Comparison of ENCODE assay signal across 8 cellular contexts in the genomic region with DNA sequence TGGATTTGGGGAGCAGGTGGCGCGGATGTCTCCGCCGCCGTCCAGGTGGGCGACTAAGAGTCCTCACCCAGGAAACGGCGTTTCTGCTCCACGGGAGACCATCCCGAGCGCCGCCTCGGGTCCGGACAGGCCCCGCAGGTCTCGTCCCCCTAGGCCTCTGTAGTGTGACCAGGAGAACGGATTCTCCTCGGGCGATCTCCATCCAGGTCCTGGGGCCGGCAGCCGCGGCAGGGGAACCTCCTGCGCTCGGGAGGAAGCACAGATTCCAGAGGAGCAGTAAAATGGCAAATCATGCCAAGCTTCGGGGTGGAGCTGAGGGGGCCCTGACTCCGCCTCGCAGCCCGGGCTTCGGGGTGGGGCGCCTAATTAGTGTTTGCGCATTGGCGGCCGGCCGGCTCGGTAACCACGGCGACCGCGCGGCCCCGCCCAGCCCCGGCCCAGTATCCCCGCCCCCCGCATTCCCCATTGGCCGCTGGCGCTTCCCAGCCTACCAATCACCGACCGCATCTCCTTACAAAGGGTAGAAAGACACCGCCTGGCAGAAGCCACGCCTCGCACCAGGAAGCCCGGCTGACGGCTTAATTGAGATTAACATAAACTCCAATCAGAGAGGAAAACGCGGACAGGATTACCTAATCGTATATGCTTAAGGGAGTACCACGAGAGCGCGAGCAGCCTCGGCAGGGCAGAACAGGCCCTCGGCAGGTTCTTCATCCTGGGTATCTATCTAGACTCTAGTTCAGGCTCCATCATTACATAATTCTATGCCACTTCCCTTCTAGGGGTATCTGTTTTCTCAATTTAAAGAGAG.
DNase-seq lines count a peak whose midpoint lies in the region; ATAC-seq and TF ChIP-seq lines count a peak whose summit lies in the region.

No MANE protein-coding gene starts in this region.

- DNase-seq in DMS53 treated with DMSO at 0.1 percent for 48 hours (lab: John Stamatoyannopoulos, UW; ENCODE audit: unreplicated experiment) (peak; percentile 98), KG1 (lab: John Stamatoyannopoulos, UW) (peak; percentile 92)
- peak; percentile 96 to 97 for DNase-seq in activated T-cell treated with anti-CD3 and anti-CD28 coated beads, Interleukin-2, amount 50 U/mL, for 48 hours
- peak; percentile 85 to 88 for DNase-seq in stimulated activated CD8-positive, alpha-beta memory T cell treated with anti-CD3 and anti-CD28 coated beads, Interleukin-4, amount 100 ng/mL, for 4 hours (ENCODE audit: low read depth in 2 of 2, low spot score in 1 of 2)

- peaks cover 0 to 2% of the 10 kb centered on the region in 2 donors for H3K4me1 ChIP-seq in esophagus (ENCODE audit: control insufficient read depth in 2 of 2, insufficient read depth in 2 of 2, low read length in 1 of 2)
- peaks cover 5 to 8% of the 10 kb centered on the region in 2 donors for H3K4me1 ChIP-seq in mucosa of rectum (ENCODE audit: control insufficient read depth in 2 of 2, insufficient read depth in 2 of 2, low read length in 2 of 2)

- H3K4me3 ChIP-seq in esophagus (ENCODE audit: low read depth in 1 of 2, low read length in 2 of 2): peak overlapping the region; percentile 60 to 68
- H3K4me3 ChIP-seq in mucosa of rectum (ENCODE audit: low read length in 2 of 2): peak overlapping the region; percentile 79 to 86

- peak overlapping the region; percentile 80 to 94 for H3K9ac ChIP-seq in mucosa of rectum (ENCODE audit: low read depth in 1 of 2, low read length in 2 of 2)

- H3K27me3 ChIP-seq in esophagus (ENCODE audit: control insufficient read depth in 1 of 2, insufficient read depth in 2 of 2, low read length in 2 of 2) (no peaks in the 10 kb centered on the region), mucosa of rectum (ENCODE audit: control insufficient read depth in 2 of 2, insufficient read depth in 2 of 2, low read length in 2 of 2) (no peaks in the 10 kb centered on the region)

- WGBS in esophagus, 2 donors: 0% methylated on average over 55 to 61 of the region's 61 CpGs

- ATAC-seq in GM21723 (IDR thresholded peaks at IDR 0.05; ENCODE audit: unreplicated experiment): peak; percentile 94

- no peaks in the 10 kb centered on the region for H3K36me3 ChIP-seq in esophagus (ENCODE audit: control insufficient read depth in 2 of 2, insufficient read depth in 2 of 2, low read length in 1 of 2)
- no peaks in the 10 kb centered on the region for H3K36me3 ChIP-seq in mucosa of rectum (ENCODE audit: control insufficient read depth in 2 of 2, insufficient read depth in 2 of 2, low read length in 2 of 2)

- H3K9me3 ChIP-seq in esophagus (ENCODE audit: control insufficient read depth in 2 of 2, insufficient read depth in 1 of 2, low read depth in 1 of 2, low read length in 1 of 2) (no peaks in the 10 kb centered on the region), mucosa of rectum (ENCODE audit: control insufficient read depth in 2 of 2, low read length in 2 of 2) (no peaks in the 10 kb centered on the region)

- H3K27ac ChIP-seq in esophagus (ENCODE audit: low read depth in 2 of 2, low read length in 1 of 2) (peak overlapping the region; percentile 89 to 97), mucosa of rectum (ENCODE audit: low read depth in 2 of 2, low read length in 2 of 2) (peak overlapping the region; percentile 95)

TF ChIP-seq in PFSK-1, 5 proteins besides CTCF, POLR2A, EP300 and RAD21:
- TF ChIP-seq FOXP2 (optimal IDR thresholded peaks at IDR 0.05; ENCODE audit: borderline replicate concordance, extremely low read depth, extremely low read length, insufficient read depth) (peak; percentile 17), SIN3A (IDR thresholded peaks at IDR 0.05; ENCODE audit: borderline replicate concordance, insufficient read depth, low read length) (no peak), POLR2AphosphoS5 (IDR thresholded peaks at IDR 0.05; ENCODE audit: low read depth, low read length) (peak; percentile 94), TAF1 (IDR thresholded peaks at IDR 0.05; ENCODE audit: borderline replicate concordance, insufficient read depth, low read length) (peak; percentile 87)
- TF ChIP-seq, protein P1, sequence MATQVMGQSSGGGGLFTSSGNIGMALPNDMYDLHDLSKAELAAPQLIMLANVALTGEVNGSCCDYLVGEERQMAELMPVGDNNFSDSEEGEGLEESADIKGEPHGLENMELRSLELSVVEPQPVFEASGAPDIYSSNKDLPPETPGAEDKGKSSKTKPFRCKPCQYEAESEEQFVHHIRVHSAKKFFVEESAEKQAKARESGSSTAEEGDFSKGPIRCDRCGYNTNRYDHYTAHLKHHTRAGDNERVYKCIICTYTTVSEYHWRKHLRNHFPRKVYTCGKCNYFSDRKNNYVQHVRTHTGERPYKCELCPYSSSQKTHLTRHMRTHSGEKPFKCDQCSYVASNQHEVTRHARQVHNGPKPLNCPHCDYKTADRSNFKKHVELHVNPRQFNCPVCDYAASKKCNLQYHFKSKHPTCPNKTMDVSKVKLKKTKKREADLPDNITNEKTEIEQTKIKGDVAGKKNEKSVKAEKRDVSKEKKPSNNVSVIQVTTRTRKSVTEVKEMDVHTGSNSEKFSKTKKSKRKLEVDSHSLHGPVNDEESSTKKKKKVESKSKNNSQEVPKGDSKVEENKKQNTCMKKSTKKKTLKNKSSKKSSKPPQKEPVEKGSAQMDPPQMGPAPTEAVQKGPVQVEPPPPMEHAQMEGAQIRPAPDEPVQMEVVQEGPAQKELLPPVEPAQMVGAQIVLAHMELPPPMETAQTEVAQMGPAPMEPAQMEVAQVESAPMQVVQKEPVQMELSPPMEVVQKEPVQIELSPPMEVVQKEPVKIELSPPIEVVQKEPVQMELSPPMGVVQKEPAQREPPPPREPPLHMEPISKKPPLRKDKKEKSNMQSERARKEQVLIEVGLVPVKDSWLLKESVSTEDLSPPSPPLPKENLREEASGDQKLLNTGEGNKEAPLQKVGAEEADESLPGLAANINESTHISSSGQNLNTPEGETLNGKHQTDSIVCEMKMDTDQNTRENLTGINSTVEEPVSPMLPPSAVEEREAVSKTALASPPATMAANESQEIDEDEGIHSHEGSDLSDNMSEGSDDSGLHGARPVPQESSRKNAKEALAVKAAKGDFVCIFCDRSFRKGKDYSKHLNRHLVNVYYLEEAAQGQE (IDR thresholded peaks at IDR 0.05; ENCODE audit: insufficient read depth in 1 of 2, low read depth in 2 of 2, low read length in 2 of 2): no peak

Comparison
In these comparisons a context has a peak if more than half of its experiments do, and no peak if none do; other contexts are left out.
1. Peak in every context shown above with its lines: DNase-seq, ATAC-seq, H3K4me3 ChIP-seq and H3K27ac ChIP-seq.